13 cellular contexts compared by ENCODE assay signal in the genomic region with DNA sequence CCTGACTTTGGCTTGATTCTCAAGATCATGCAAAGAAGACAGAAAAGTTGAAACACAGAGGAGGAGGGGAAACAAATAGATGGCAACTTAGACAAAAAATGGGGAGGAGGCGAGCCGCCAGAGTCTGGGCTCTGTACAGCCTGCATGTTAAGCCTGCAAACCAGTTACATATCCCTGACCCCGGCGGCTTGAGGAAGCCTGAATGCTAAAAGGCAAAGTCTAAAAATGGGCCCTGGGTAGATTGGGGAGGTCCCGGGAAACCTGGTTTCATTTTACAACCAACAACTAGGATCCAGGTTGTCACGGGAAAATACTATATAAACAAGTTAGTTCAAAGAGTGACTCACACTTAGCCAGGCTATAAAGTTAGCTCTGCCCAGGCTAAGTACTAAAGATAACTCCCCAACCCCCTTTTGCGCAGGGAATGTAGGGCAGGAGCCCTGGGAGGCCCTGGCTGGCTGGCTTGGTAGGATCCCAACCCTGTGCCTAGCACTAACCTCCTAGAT. TPM values are rescaled to one million over a fixed set of nuclear protein-coding genes. Genes with fewer than 3 reads are reported as not detected.
DNase-seq lines count a peak whose midpoint lies in the region; ATAC-seq and TF ChIP-seq lines count a peak whose summit lies in the region.
"Had no signal": no experiment of that assay in that cellular context is flagged by ENCODE, and none has a peak within 500 bp of the region (broad histone marks: within the 10 kb centered on the region; RNA-seq: fewer than 3 reads in every experiment).

No MANE protein-coding gene starts in this region.

- H2BK120ac ChIP-seq in mesenchymal stem cell (ENCODE audit: low read depth, low read length): no peak overlapping the region

- H3K14ac ChIP-seq in mesenchymal stem cell (ENCODE audit: low read length in 2 of 2): no peak overlapping the region

- no peak overlapping the region for H3K4me2 ChIP-seq in mesenchymal stem cell (ENCODE audit: low read length, poor library complexity, severe bottlenecking)

- intact Hi-C loops in heart right ventricle (cut with DNase I) (loop anchor here in 1 of 10 donors (5.0 kb wide), 1 partner anchor 142 kb away; no protein-coding TSS in a partner anchor), aorta (cut with DNase I) (no loop called here), dorsolateral prefrontal cortex (cut with DNase I) (no loop called here)

- peaks cover 0 to 11% (median 0%) of the 10 kb centered on the region in 11 donors for H3K9me3 ChIP-seq in heart right ventricle
- no peaks in the 10 kb centered on the region for H3K9me3 ChIP-seq in right atrium auricular region
- no peaks in the 10 kb centered on the region for H3K9me3 ChIP-seq in mesenchymal stem cell (ENCODE audit: control insufficient read depth, low read length)
- H3K9me3 ChIP-seq in aorta (ENCODE audit: control insufficient read depth, low read length): no peaks in the 10 kb centered on the region

- H2BK5ac ChIP-seq in mesenchymal stem cell (ENCODE audit: low read depth, low read length, poor library complexity, severe bottlenecking): no peak overlapping the region

- peak overlapping the region; percentile 56 for H4K8ac ChIP-seq in mesenchymal stem cell (ENCODE audit: low read length)

- peak overlapping the region; percentile 7 to 79 for H2BK12ac ChIP-seq in mesenchymal stem cell (ENCODE audit: low read length in 2 of 2)

- no peak overlapping the region for H2AK5ac ChIP-seq in mesenchymal stem cell (ENCODE audit: low read length, severe bottlenecking)

- DNase-seq in heart right ventricle: no peak
- DNase-seq in right atrium auricular region (ENCODE audit: low spot score): no peak
- peak; percentile 77 to 78 for DNase-seq in cardiac fibroblast (ENCODE audit: low read depth in 2 of 2)
- peak; percentile 90 for DNase-seq in mesenchymal stem cell
- DNase-seq in aorta: no peak
- no peak for DNase-seq in DMS153 (lab: John Stamatoyannopoulos, UW)
- DNase-seq in dorsolateral prefrontal cortex: no peak
- DNase-seq: NCI-H187; stimulated activated CD4-positive, alpha-beta T cell treated with anti-CD3 and anti-CD28 coated beads, Interleukin-15, amount 100 ng/mL, for 24 hours had no signal

- peak overlapping the region in 1 of 2 experiments; percentile 22 for H3K4ac ChIP-seq in mesenchymal stem cell (ENCODE audit: low read depth in 1 of 2, low read length in 2 of 2)

- TF ChIP-seq CTCF in heart right ventricle (IDR thresholded peaks at IDR 0.05) (no peak), right atrium auricular region (IDR thresholded peaks at IDR 0.05) (no peak), cardiac fibroblast (IDR thresholded peaks at IDR 0.05; ENCODE audit: low read depth, low read length) (no peak), dorsolateral prefrontal cortex (IDR thresholded peaks at IDR 0.05 in 54 of 56, conservative IDR thresholded peaks at IDR 0.05 in 2 of 56; ENCODE audit: low read depth in 1 of 56, partially characterized antibody in 56 of 56) (no peak)

- ATAC-seq in heart right ventricle: peak in 6 of 8 donors; percentile 17 to 62 (median 44)
- ATAC-seq in aorta (ENCODE audit: low FRiP score): peak; percentile 49
- no peak for ATAC-seq in HG02610 (IDR thresholded peaks at IDR 0.05; ENCODE audit: unreplicated experiment)
- ATAC-seq: stimulated activated memory B cell treated with anti-CD40 and anti-IgM and Interleukin-4, amounts not matched to agents 10 μg/mL and 1 μg/mL and 100 μg/mL, for 72 hours had no signal

- H3K36me3 ChIP-seq in heart right ventricle (no peaks in the 10 kb centered on the region), right atrium auricular region (no peaks in the 10 kb centered on the region), mesenchymal stem cell (ENCODE audit: control insufficient read depth in 1 of 2, insufficient read depth in 2 of 2, low read depth in 1 of 2, low read length in 2 of 2) (no peaks in the 10 kb centered on the region), aorta (ENCODE audit: control insufficient read depth in 1 of 2, insufficient read depth in 2 of 2, low read length in 1 of 2) (no peaks in the 10 kb centered on the region)

- H3K27me3 ChIP-seq in heart right ventricle (no peaks in the 10 kb centered on the region), right atrium auricular region (no peaks in the 10 kb centered on the region), mesenchymal stem cell (ENCODE audit: control insufficient read depth in 1 of 2, insufficient read depth in 1 of 2, low read length in 2 of 2) (peaks cover 16 to 39% of the 10 kb centered on the region in 2 experiments), aorta (ENCODE audit: control insufficient read depth in 1 of 2, insufficient read depth in 2 of 2, low read length in 1 of 2) (no peaks in the 10 kb centered on the region), dorsolateral prefrontal cortex (no peaks in the 10 kb centered on the region)

- peak overlapping the region in 1 of 2 experiments; percentile 76 for H3K18ac ChIP-seq in mesenchymal stem cell (ENCODE audit: low read depth in 1 of 2, low read length in 2 of 2)

- no peak overlapping the region for H4K91ac ChIP-seq in mesenchymal stem cell (ENCODE audit: low read length)

- no peak overlapping the region for H2AFZ ChIP-seq in mesenchymal stem cell (ENCODE audit: low read depth, low read length)

- H3K4me1 ChIP-seq in heart right ventricle: peaks cover 0 to 27% (median 23%) of the 10 kb centered on the region in 9 donors
- peaks cover 0 to 16% of the 10 kb centered on the region in 2 donors for H3K4me1 ChIP-seq in right atrium auricular region
- H3K4me1 ChIP-seq in mesenchymal stem cell (ENCODE audit: control insufficient read depth, insufficient read depth, low read depth, low read length): peaks cover 8% of the 10 kb centered on the region
- H3K4me1 ChIP-seq in aorta (ENCODE audit: control insufficient read depth in 1 of 2, insufficient read depth in 2 of 2, low read length in 2 of 2): peaks cover 4% of the 10 kb centered on the region in 2 donors

- H3K23ac ChIP-seq in mesenchymal stem cell (ENCODE audit: low read length in 2 of 2): no peak overlapping the region

- no peaks in the 10 kb centered on the region for H3K79me1 ChIP-seq in mesenchymal stem cell (replicated peaks; ENCODE audit: low read length, poor library complexity, severe bottlenecking)

- H3K27ac ChIP-seq in heart right ventricle (peak overlapping the region in 7 of 10 donors; percentile 1 to 61 (median 39)), right atrium auricular region (peak overlapping the region in 1 of 2 donors; percentile 31), mesenchymal stem cell (ENCODE audit: low read length, poor library complexity, severe bottlenecking) (no peak overlapping the region), aorta (ENCODE audit: low read depth in 1 of 2, low read length in 2 of 2) (peak overlapping the region; percentile 20 to 73), dorsolateral prefrontal cortex (peak overlapping the region in 1 of 59 donors; percentile 9)

- H3K4me3 ChIP-seq in heart right ventricle (no peak overlapping the region), right atrium auricular region (no peak overlapping the region), cardiac fibroblast (replicated peaks in 1 of 2; ENCODE audit: low read depth in 2 of 2, low read length in 2 of 2) (no peak overlapping the region), mesenchymal stem cell (ENCODE audit: insufficient read depth in 1 of 2, low read depth in 1 of 2, low read length in 2 of 2) (no peak overlapping the region), aorta (ENCODE audit: low read length in 2 of 2) (no peak overlapping the region), dorsolateral prefrontal cortex (no peak overlapping the region)

- H3K9ac ChIP-seq in mesenchymal stem cell (ENCODE audit: low read length): no peak overlapping the region

- no peak overlapping the region for H2BK15ac ChIP-seq in mesenchymal stem cell (ENCODE audit: low read depth, poor library complexity, severe bottlenecking)

- WGBS in heart right ventricle, 2 donors: 65 to 74% methylated on average over 7 of the region's 7 CpGs
- WGBS in mesenchymal stem cell: 37% methylated on average over 7 of the region's 7 CpGs
- WGBS in aorta, 2 donors: 32 to 33% methylated on average over 7 of the region's 7 CpGs

RNA-seq across cellular contexts. Expression of gene ZBTB16, which starts 18.8 kb away (rescaled TPM):
- 100 to 1,000 TPM in 1 of 10 donors, 10 to 100 TPM in 9; 18.3 to 108 (median 72.9) TPM for total RNA-seq in heart right ventricle
- polyA plus RNA-seq in heart right ventricle: 10 to 100 TPM; 21.1 to 39.6 TPM
- 100 to 1,000 TPM in 1 of 2 donors, 10 to 100 TPM in 1; 65.5 to 101 TPM for total RNA-seq in right atrium auricular region
- 2.4 TPM for polyA plus RNA-seq in mesenchymal stem cell (2013, experiment 1 of 2)
- 2.1 TPM for polyA plus RNA-seq in mesenchymal stem cell (2013, experiment 2 of 2)
- 100 to 1,000 TPM in 1 of 2 donors, 10 to 100 TPM in 1; 54.5 to 283 TPM for total RNA-seq in aorta
- polyA plus RNA-seq in aorta: 10 to 100 TPM; 32.9 to 94.5 TPM
- 100 to 1,000 TPM in 118 of 120 experiments, 10 to 100 TPM in 2; 78.3 to 259 (median 179) TPM for total RNA-seq in dorsolateral prefrontal cortex
- total RNA-seq: OCI-LY7 had no signal
- polyA plus RNA-seq: AG04450 had no signal

Comparison
In these comparisons a context has a peak if more than half of its experiments do, and no peak if none do; other contexts are left out.
1. DNase-seq: peak in cardiac fibroblast (2 of 2) and mesenchymal stem cell (single experiment); none in heart right ventricle (0 of 2), right atrium auricular region (single experiment), aorta (0 of 2), DMS153 (single experiment) and dorsolateral prefrontal cortex (0 of 10).